18 cellular contexts compared by ENCODE assay signal in the genomic region with DNA sequence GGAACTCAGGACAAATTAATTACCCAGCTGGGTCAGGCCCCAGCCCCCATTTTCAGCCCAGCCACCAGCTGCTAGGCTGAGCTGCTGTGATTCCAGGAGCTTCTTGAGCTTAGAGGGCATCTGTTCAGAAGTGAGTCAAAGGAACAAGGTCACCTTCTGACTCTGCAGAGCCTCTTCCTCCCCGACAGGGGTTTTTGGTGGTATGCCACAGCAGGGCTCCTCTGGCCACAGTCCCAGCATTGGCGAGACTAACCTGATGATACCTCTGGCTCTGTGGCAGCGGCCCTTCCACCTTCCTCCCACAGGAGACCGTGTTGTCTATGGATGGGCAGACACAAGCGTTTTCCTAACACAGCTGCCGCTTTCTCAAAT. TPM values are rescaled to one million over a fixed set of nuclear protein-coding genes. Genes with fewer than 3 reads are reported as not detected.
A peak's percentile ranks its signal among the peaks of the same experiment; 100 is the strongest.
DNase-seq lines count a peak whose midpoint lies in the region; ATAC-seq and TF ChIP-seq lines count a peak whose summit lies in the region.
"Had no signal": no experiment of that assay in that cellular context is flagged by ENCODE, and none has a peak within 500 bp of the region (broad histone marks: within the 10 kb centered on the region; RNA-seq: fewer than 3 reads in every experiment).

No MANE protein-coding gene starts in this region.

- ATAC-seq in Right ventricle myocardium superior (ENCODE audit: poor library complexity): peak; percentile 36
- peak; percentile 42 for ATAC-seq in HG02870 (IDR thresholded peaks at IDR 0.05; ENCODE audit: unreplicated experiment)
- peak; percentile 75 to 79 for ATAC-seq in activated T-cell treated with anti-CD3 and anti-CD28 coated beads, Interleukin-2, amount 50 U/mL, for 72 hours (replicated peaks in 1 of 2)
- peak; percentile 86 for ATAC-seq in stimulated activated naive CD8-positive, alpha-beta T cell treated with anti-CD3 and anti-CD28 coated beads, Interleukin-15, amount 100 ng/mL, for 72 hours

- no peak overlapping the region for H3K4me3 Mint-ChIP-seq in activated T-cell treated with anti-CD3 and anti-CD28 coated beads, Interleukin-2, amount 50 U/mL, for 72 hours
- no peak overlapping the region for H3K4me3 Mint-ChIP-seq in stimulated activated naive CD8-positive, alpha-beta T cell treated with anti-CD3 and anti-CD28 coated beads, Interleukin-15, amount 100 ng/mL, for 72 hours
- H3K4me3 Mint-ChIP-seq in progenitor cell of endocrine pancreas (ENCODE audit: low read depth): no peak overlapping the region
- H3K4me3 Mint-ChIP-seq: T-cell had no signal

- TF ChIP-seq CTCF in right atrium auricular region (IDR thresholded peaks at IDR 0.05) (no peak), progenitor cell of endocrine pancreas (IDR thresholded peaks at IDR 0.05; ENCODE audit: unreplicated experiment) (no peak)

- H3K9me3 Mint-ChIP-seq in activated T-cell treated with anti-CD3 and anti-CD28 coated beads, Interleukin-2, amount 50 U/mL, for 72 hours: peaks cover 0 to 4% of the 10 kb centered on the region in 2 donors
- H3K9me3 Mint-ChIP-seq in stimulated activated naive CD8-positive, alpha-beta T cell treated with anti-CD3 and anti-CD28 coated beads, Interleukin-15, amount 100 ng/mL, for 72 hours: no peaks in the 10 kb centered on the region
- no peaks in the 10 kb centered on the region for H3K9me3 Mint-ChIP-seq in progenitor cell of endocrine pancreas (ENCODE audit: low read depth)
- H3K9me3 Mint-ChIP-seq: T-cell had no signal

- no peak overlapping the region for H3K27ac Mint-ChIP-seq in activated T-cell treated with anti-CD3 and anti-CD28 coated beads, Interleukin-2, amount 50 U/mL, for 72 hours
- H3K27ac Mint-ChIP-seq in stimulated activated naive CD8-positive, alpha-beta T cell treated with anti-CD3 and anti-CD28 coated beads, Interleukin-15, amount 100 ng/mL, for 72 hours: peak overlapping the region in 1 of 2 donors; percentile 45
- H3K27ac Mint-ChIP-seq in progenitor cell of endocrine pancreas: no peak overlapping the region

- no peaks in the 10 kb centered on the region for H3K27me3 Mint-ChIP-seq in activated T-cell treated with anti-CD3 and anti-CD28 coated beads, Interleukin-2, amount 50 U/mL, for 72 hours (ENCODE audit: low read depth)
- no peaks in the 10 kb centered on the region for H3K27me3 Mint-ChIP-seq in stimulated activated naive CD8-positive, alpha-beta T cell treated with anti-CD3 and anti-CD28 coated beads, Interleukin-15, amount 100 ng/mL, for 72 hours
- peaks cover 33% of the 10 kb centered on the region for H3K27me3 Mint-ChIP-seq in progenitor cell of endocrine pancreas
- H3K27me3 Mint-ChIP-seq: T-cell had no signal

- no peaks in the 10 kb centered on the region for H3K36me3 ChIP-seq in right atrium auricular region
- H3K36me3 ChIP-seq: neutrophil, right lobe of liver had no signal

- DNase-seq in Right ventricle myocardium superior (no peak), right atrium auricular region (ENCODE audit: low spot score) (no peak), progenitor cell of endocrine pancreas (ENCODE audit: low spot score, unreplicated experiment) (no peak), NCI-H1930 (lab: John Stamatoyannopoulos, UW) (no peak)
- DNase-seq in activated T-cell treated with anti-CD3 and anti-CD28 coated beads, Interleukin-2, amount 50 U/mL, for 72 hours: peak; percentile 73
- peak; percentile 45 to 73 for DNase-seq in stimulated activated naive CD8-positive, alpha-beta T cell treated with anti-CD3 and anti-CD28 coated beads, Interleukin-15, amount 100 ng/mL, for 72 hours
- DNase-seq: AML-193; caudate nucleus; DMS79 treated with DMSO at 0.1 percent for 48 hours; effector memory CD4-positive, alpha-beta T cell; NCI-H1092 treated with DMSO at 0.1 percent for 48 hours; NCI-H2171; NCI-H82; stimulated activated CD4-positive, alpha-beta T cell treated with anti-CD3 and anti-CD28 coated beads, Interleukin-1b, Interleukin-23, amount 100 ng/mL, for 48 hours; T-cell had no signal

- no peaks in the 10 kb centered on the region for H3K9me3 ChIP-seq in right atrium auricular region
- H3K9me3 ChIP-seq: neutrophil, right lobe of liver had no signal

- H3K4me1 Mint-ChIP-seq in activated T-cell treated with anti-CD3 and anti-CD28 coated beads, Interleukin-2, amount 50 U/mL, for 72 hours (ENCODE audit: low read depth): peaks cover 29% of the 10 kb centered on the region
- H3K4me1 Mint-ChIP-seq in stimulated activated naive CD8-positive, alpha-beta T cell treated with anti-CD3 and anti-CD28 coated beads, Interleukin-15, amount 100 ng/mL, for 72 hours: peaks cover 36% of the 10 kb centered on the region
- peaks cover 10% of the 10 kb centered on the region for H3K4me1 Mint-ChIP-seq in progenitor cell of endocrine pancreas (ENCODE audit: low read depth)

- no peaks in the 10 kb centered on the region for H3K27me3 ChIP-seq in right atrium auricular region
- H3K27me3 ChIP-seq: right lobe of liver had no signal

- intact Hi-C loops in Right ventricle myocardium superior (cut with DNase I): no loop called here

- no peak overlapping the region for H3K27ac ChIP-seq in right atrium auricular region
- H3K27ac ChIP-seq: neutrophil, right lobe of liver had no signal

- peaks cover 8 to 15% of the 10 kb centered on the region in 2 donors for H3K36me3 Mint-ChIP-seq in activated T-cell treated with anti-CD3 and anti-CD28 coated beads, Interleukin-2, amount 50 U/mL, for 72 hours (ENCODE audit: insufficient read depth in 2 of 2)
- no peaks in the 10 kb centered on the region for H3K36me3 Mint-ChIP-seq in progenitor cell of endocrine pancreas (ENCODE audit: insufficient read depth)

- no peak overlapping the region for H3K4me3 ChIP-seq in right atrium auricular region
- H3K4me3 ChIP-seq: right lobe of liver had no signal

- H3K4me1 ChIP-seq in right atrium auricular region: peaks cover 0 to under 1% of the 10 kb centered on the region in 2 donors
- H3K4me1 ChIP-seq: right lobe of liver had no signal

RNA-seq across cellular contexts. Expression of a gene that starts 39.7 kb away (rescaled TPM):
- total RNA-seq in Right ventricle myocardium superior (0.51 TPM), right atrium auricular region (1 to 10 TPM in 1 of 2 donors, under 1 TPM in 1; 0.30 to 1.3 TPM), progenitor cell of endocrine pancreas (0.48 and 0.71 TPM in 2 replicates)
- 100 to 1,000 TPM; 106 to 170 TPM for total RNA-seq in activated T-cell treated with anti-CD3 and anti-CD28 coated beads, Interleukin-2, amount 50 U/mL, for 72 hours

RNA-seq across cellular contexts. Expression of a gene that starts 45.0 kb away (rescaled TPM):
- total RNA-seq in Right ventricle myocardium superior: 0.22 TPM
- total RNA-seq in right atrium auricular region: 1 to 10 TPM in 1 of 2 donors, under 1 TPM in 1; 0.67 to 1.3 TPM
- 1 to 10 TPM; 5.4 to 7.2 TPM for total RNA-seq in activated T-cell treated with anti-CD3 and anti-CD28 coated beads, Interleukin-2, amount 50 U/mL, for 72 hours
- 2.7 and 3.6 TPM in 2 replicates for total RNA-seq in progenitor cell of endocrine pancreas

Comparison
In these comparisons a context has a peak if more than half of its experiments do, and no peak if none do; other contexts are left out.
1. ATAC-seq: peak in every context shown above with its lines; median percentile 86 in stimulated activated naive CD8-positive, alpha-beta T cell treated with anti-CD3 and anti-CD28 coated beads, Interleukin-15, amount 100 ng/mL, for 72 hours; 77 in activated T-cell treated with anti-CD3 and anti-CD28 coated beads, Interleukin-2, amount 50 U/mL, for 72 hours; 42 in HG02870; 36 in Right ventricle myocardium superior.
2. DNase-seq: peak in activated T-cell treated with anti-CD3 and anti-CD28 coated beads, Interleukin-2, amount 50 U/mL, for 72 hours (2 of 2) and stimulated activated naive CD8-positive, alpha-beta T cell treated with anti-CD3 and anti-CD28 coated beads, Interleukin-15, amount 100 ng/mL, for 72 hours (2 of 2); none in Right ventricle myocardium superior (single experiment), right atrium auricular region (single experiment), progenitor cell of endocrine pancreas (single experiment) and NCI-H1930 (0 of 2).
3. RNA of a gene that starts 39.7 kb away (total RNA-seq): 106 to 170 TPM in activated T-cell treated with anti-CD3 and anti-CD28 coated beads, Interleukin-2, amount 50 U/mL, for 72 hours; 0.30 to 1.3 TPM in right atrium auricular region, 0.51 TPM in Right ventricle myocardium superior (single experiment) and 0.48 to 0.71 TPM in progenitor cell of endocrine pancreas; every median in the first group is over 10 times any median in the second.